16 cellular contexts compared by ENCODE assay signal in genomic region chr12:974281-974862, GRCh38. TPM values are rescaled to one million over a fixed set of nuclear protein-coding genes. Genes with fewer than 3 reads are reported as not detected.
A peak's percentile ranks its signal among the peaks of the same experiment; 100 is the strongest.
DNase-seq lines count a peak whose midpoint lies in the region; ATAC-seq and TF ChIP-seq lines count a peak whose summit lies in the region.
"Had no signal": no experiment of that assay in that cellular context is flagged by ENCODE, and none has a peak within 500 bp of the region (broad histone marks: within the 10 kb centered on the region; RNA-seq: fewer than 3 reads in every experiment).

No MANE protein-coding gene starts in this region.

- H3F3A ChIP-seq in neural progenitor cell (ENCODE audit: low read depth): no peaks in the 10 kb centered on the region

- H3K9me3 Mint-ChIP-seq in neural progenitor cell: no peaks in the 10 kb centered on the region
- H3K9me3 Mint-ChIP-seq in type B pancreatic cell: no peaks in the 10 kb centered on the region
- H3K9me3 Mint-ChIP-seq: CD8-positive, alpha-beta memory T cell had no signal

- TF ChIP-seq CTCF in neural progenitor cell (IDR thresholded peaks at IDR 0.05) (no peak), type B pancreatic cell (conservative IDR thresholded peaks at IDR 0.05) (no peak), gastrocnemius medialis (IDR thresholded peaks at IDR 0.05 in 4 of 5, conservative IDR thresholded peaks at IDR 0.05 in 1 of 5) (no peak)

- ATAC-seq in gastrocnemius medialis: no peak
- no peak for ATAC-seq in GM18873 (IDR thresholded peaks at IDR 0.05; ENCODE audit: low FRiP score, unreplicated experiment)

- no peak overlapping the region for H2AFZ ChIP-seq in neural progenitor cell (replicated peaks)
- H2AFZ ChIP-seq: GM23248 had no signal

- no peak for TF ChIP-seq POLR2A in gastrocnemius medialis (IDR thresholded peaks at IDR 0.05)

- H3K9ac ChIP-seq in NT2/D1 (ENCODE audit: insufficient read length, low read depth): no peak overlapping the region
- H3K9ac ChIP-seq in neural progenitor cell: no peak overlapping the region
- H3K9ac ChIP-seq: GM23248 had no signal

- peaks cover 4% of the 10 kb centered on the region for H3K4me1 ChIP-seq in NT2/D1 (ENCODE audit: insufficient read depth, insufficient read length)
- H3K4me1 ChIP-seq in neural progenitor cell: no peaks in the 10 kb centered on the region
- no peaks in the 10 kb centered on the region for H3K4me1 ChIP-seq in gastrocnemius medialis

- no peak overlapping the region for H3K27ac Mint-ChIP-seq in neural progenitor cell
- peak overlapping the region; percentile 27 for H3K27ac Mint-ChIP-seq in type B pancreatic cell
- H3K27ac Mint-ChIP-seq: CD8-positive, alpha-beta memory T cell had no signal

- H3K27me3 ChIP-seq in H7 (ENCODE audit: control insufficient read depth, insufficient read depth, low read length) (no peaks in the 10 kb centered on the region), NT2/D1 (ENCODE audit: insufficient read depth, insufficient read length) (no peaks in the 10 kb centered on the region), neural progenitor cell (no peaks in the 10 kb centered on the region), gastrocnemius medialis (no peaks in the 10 kb centered on the region)

- H3K9me3 ChIP-seq in NT2/D1 (ENCODE audit: insufficient read depth, low read length) (no peaks in the 10 kb centered on the region; the same call in 1 of the 2 replicates), neural progenitor cell (ENCODE audit: low read depth) (no peaks in the 10 kb centered on the region), gastrocnemius medialis (no peaks in the 10 kb centered on the region)

- H3K4me3 Mint-ChIP-seq in neural progenitor cell: no peak overlapping the region
- no peak overlapping the region for H3K4me3 Mint-ChIP-seq in type B pancreatic cell
- H3K4me3 Mint-ChIP-seq: CD8-positive, alpha-beta memory T cell had no signal

- peak; percentile 50 for DNase-seq in H7
- peak; percentile 79 for DNase-seq in NT2/D1 (ENCODE audit: low read depth, low spot score)
- DNase-seq in neural progenitor cell (ENCODE audit: low spot score): peak; percentile 12
- no peak for DNase-seq in type B pancreatic cell (ENCODE audit: extremely low spot score, unreplicated experiment)
- no peak for DNase-seq in NCI-H1092 (lab: John Stamatoyannopoulos, UW)
- no peak for DNase-seq in gastrocnemius medialis
- DNase-seq in GM03348 (ENCODE audit: low spot score): no peak
- DNase-seq: C1 segment of cervical spinal cord; CD8-positive, alpha-beta memory T cell; DMS 273 treated with DMSO at 0.1 percent for 48 hours; DMS79; EL; GF-D8; GM23248; HCEC 1CT had no signal

- H3K36me3 Mint-ChIP-seq in neural progenitor cell (peaks cover 11% of the 10 kb centered on the region), type B pancreatic cell (peaks cover 18% of the 10 kb centered on the region)
- H3K36me3 Mint-ChIP-seq: CD8-positive, alpha-beta memory T cell had no signal

- no peaks in the 10 kb centered on the region for H3K79me2 ChIP-seq in neural progenitor cell (ENCODE audit: low read depth)

- intact Hi-C loops in gastrocnemius medialis (cut with DNase I; ENCODE audit: low total_unique reads): no loop called here

- no peak overlapping the region for H3K4me2 ChIP-seq in neural progenitor cell

- H3K4me3 ChIP-seq in H7 (ENCODE audit: insufficient read depth, low read depth, low read length) (no peak overlapping the region), NT2/D1 (ENCODE audit: insufficient read length, low read depth) (no peak overlapping the region), neural progenitor cell (no peak overlapping the region), gastrocnemius medialis (no peak overlapping the region)
- H3K4me3 ChIP-seq: GM23248 had no signal

- H3K36me3 ChIP-seq in H7 (replicated peaks; ENCODE audit: control insufficient read depth, insufficient read depth, low read length) (no peaks in the 10 kb centered on the region), NT2/D1 (ENCODE audit: insufficient read depth, insufficient read length, low read length) (peaks cover 3% of the 10 kb centered on the region), neural progenitor cell (no peaks in the 10 kb centered on the region), gastrocnemius medialis (peaks cover 0 to 4% of the 10 kb centered on the region in 2 donors)

- H3K27ac ChIP-seq in neural progenitor cell (no peak overlapping the region), gastrocnemius medialis (no peak overlapping the region)
- H3K27ac ChIP-seq: GM23248 had no signal

- H3K27me3 Mint-ChIP-seq in neural progenitor cell (ENCODE audit: insufficient read depth, low read depth) (peaks cover 5% of the 10 kb centered on the region), type B pancreatic cell (no peaks in the 10 kb centered on the region)

- no peaks in the 10 kb centered on the region for H4K20me1 ChIP-seq in neural progenitor cell (ENCODE audit: low read depth)

- in situ Hi-C loops in gastrocnemius medialis (cut with MboI; ENCODE audit: low sequenced_read_pairs in 4 of 4): loop anchor here in 1 of 4 donors (25.0 kb wide), 1 partner anchor 412 kb away; no protein-coding TSS in a partner anchor

- no peaks in the 10 kb centered on the region for H3K4me1 Mint-ChIP-seq in neural progenitor cell
- no peaks in the 10 kb centered on the region for H3K4me1 Mint-ChIP-seq in type B pancreatic cell (ENCODE audit: unreplicated experiment)
- H3K4me1 Mint-ChIP-seq: CD8-positive, alpha-beta memory T cell had no signal

RNA-seq across cellular contexts. Expression of gene ERC1, which starts 16.7 kb away (rescaled TPM):
- 10.3 and 17.0 TPM in 2 replicates for total RNA-seq in H7 (2014; rRNA removed; shearing (Covaris generic))
- total RNA-seq in neural progenitor cell (ENCODE audit: low replicate concordance) (17.5 and 27.5 TPM in 2 replicates), type B pancreatic cell (ENCODE audit: low replicate concordance) (62.8 and 83.5 TPM in 2 replicates), gastrocnemius medialis (10 to 100 TPM; 20.3 to 39.1 (median 23.5) TPM)

RNA-seq across cellular contexts. Expression of gene RAD52, which starts 24.9 kb away (rescaled TPM):
- total RNA-seq in H7 (2014; rRNA removed; shearing (Covaris generic)): 8.4 and 16.6 TPM in 2 replicates
- total RNA-seq in neural progenitor cell (ENCODE audit: low replicate concordance) (30.6 and 43.4 TPM in 2 replicates), type B pancreatic cell (ENCODE audit: low replicate concordance) (28.3 and 32.8 TPM in 2 replicates), gastrocnemius medialis (10 to 100 TPM; 11.3 to 21.0 (median 14.3) TPM)

Comparison
In these comparisons a context has a peak if more than half of its experiments do, and no peak if none do; other contexts are left out.
1. DNase-seq: peak in H7 (single experiment), NT2/D1 (single experiment) and neural progenitor cell (single experiment); none in type B pancreatic cell (single experiment), NCI-H1092 (single experiment), gastrocnemius medialis (0 of 2) and GM03348 (single experiment).